Comparison of ENCODE assay signal across 28 cellular contexts in the genomic region with DNA sequence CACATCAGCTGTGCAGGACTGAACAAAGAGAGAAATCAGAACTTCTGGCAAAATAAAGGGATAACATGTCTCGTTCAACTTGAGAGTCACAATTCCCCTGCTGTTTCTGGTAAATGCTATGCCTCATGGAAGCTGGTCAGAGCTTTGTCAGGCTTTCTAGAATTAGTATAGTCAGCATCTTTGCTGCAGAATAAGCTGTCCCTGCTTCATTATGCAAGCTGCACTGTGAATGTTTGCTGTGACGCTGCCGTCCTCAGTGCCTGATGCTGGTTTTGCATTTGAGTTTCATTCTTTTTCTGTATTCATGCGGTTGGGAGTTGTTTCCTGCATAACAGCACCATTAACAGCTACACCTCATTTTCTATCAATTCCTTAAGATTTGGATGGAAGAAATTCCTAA.
"Had no signal": no experiment of that assay in that cellular context is flagged by ENCODE, and none has a peak within 500 bp of the region (broad histone marks: within the 10 kb centered on the region; RNA-seq: fewer than 3 reads in every experiment).

No MANE protein-coding gene starts in this region.

- DNase-seq: activated CD4-positive, alpha-beta T cell treated with anti-CD3 and anti-CD28 coated beads for 4 hours; activated CD4-positive, alpha-beta T cell treated with anti-CD3 and anti-CD28 coated beads, Interleukin-2, amount 50 U/mL, for 48 hours; activated CD8-positive, alpha-beta memory T cell treated with anti-CD3 and anti-CD28 coated beads for 24 hours; activated gamma-delta T cell; activated naive CD4-positive, alpha-beta T cell treated with anti-CD3 and anti-CD28 coated beads, Interleukin-2, amount 10 ng/mL, durations not matched to agents 7 days and 5 days; foreskin melanocyte; islet precursor cell; left ventricle myocardium inferior; pancreas; retina; sigmoid colon; small intestine; stimulated activated CD4-positive, alpha-beta T cell treated with anti-CD3 and anti-CD28 coated beads, Interleukin-1b, Interleukin-23, amount 100 ng/mL, for 48 hours; stimulated activated CD4-positive, alpha-beta T cell treated with anti-CD3 and anti-CD28 coated beads, Interleukin-4, amount 100 ng/mL, for 4 hours; stimulated activated CD8-positive, alpha-beta memory T cell treated with anti-CD3 and anti-CD28 coated beads, Interleukin-4, amount 100 ng/mL, for 48 hours; stimulated activated naive CD8-positive, alpha-beta T cell treated with anti-CD3 and anti-CD28 coated beads, Interleukin-15, amount 100 ng/mL, for 72 hours; substantia nigra; T-helper 9 cell; thyroid gland; upper lobe of left lung had no signal

- H3K9me3 ChIP-seq: pancreas, prostate gland, sigmoid colon, thyroid gland, upper lobe of left lung, vagina had no signal

- H3K4me1 ChIP-seq: esophagus muscularis mucosa, left ventricle myocardium inferior, pancreas, prostate gland, sigmoid colon, thyroid gland, upper lobe of left lung, vagina had no signal

- H3K27me3 ChIP-seq: pancreas, sigmoid colon, thyroid gland, upper lobe of left lung, vagina had no signal

- ATAC-seq: pancreas; stimulated activated memory B cell treated with anti-CD40 and anti-IgM and Interleukin-4, amounts not matched to agents 10 μg/mL and 1 μg/mL and 100 μg/mL, for 72 hours; stimulated activated naive CD8-positive, alpha-beta T cell treated with anti-CD3 and anti-CD28 coated beads, Interleukin-15, amount 100 ng/mL, for 72 hours had no signal

- H3K4me3 ChIP-seq: esophagus muscularis mucosa, left ventricle myocardium inferior, lung, pancreas, prostate gland, sigmoid colon, thyroid gland, upper lobe of left lung, vagina had no signal

- H3K36me3 ChIP-seq: esophagus muscularis mucosa, left ventricle myocardium inferior, pancreas, prostate gland, sigmoid colon, thyroid gland, upper lobe of left lung, vagina had no signal

- H3K27ac ChIP-seq: esophagus muscularis mucosa, left ventricle myocardium inferior, pancreas, prostate gland, sigmoid colon, thyroid gland, upper lobe of left lung, vagina, VCaP had no signal

- FAIRE-seq: bronchial epithelial cell, pancreas, small intestine, TTC549 had no signal
